In the genomic region with DNA sequence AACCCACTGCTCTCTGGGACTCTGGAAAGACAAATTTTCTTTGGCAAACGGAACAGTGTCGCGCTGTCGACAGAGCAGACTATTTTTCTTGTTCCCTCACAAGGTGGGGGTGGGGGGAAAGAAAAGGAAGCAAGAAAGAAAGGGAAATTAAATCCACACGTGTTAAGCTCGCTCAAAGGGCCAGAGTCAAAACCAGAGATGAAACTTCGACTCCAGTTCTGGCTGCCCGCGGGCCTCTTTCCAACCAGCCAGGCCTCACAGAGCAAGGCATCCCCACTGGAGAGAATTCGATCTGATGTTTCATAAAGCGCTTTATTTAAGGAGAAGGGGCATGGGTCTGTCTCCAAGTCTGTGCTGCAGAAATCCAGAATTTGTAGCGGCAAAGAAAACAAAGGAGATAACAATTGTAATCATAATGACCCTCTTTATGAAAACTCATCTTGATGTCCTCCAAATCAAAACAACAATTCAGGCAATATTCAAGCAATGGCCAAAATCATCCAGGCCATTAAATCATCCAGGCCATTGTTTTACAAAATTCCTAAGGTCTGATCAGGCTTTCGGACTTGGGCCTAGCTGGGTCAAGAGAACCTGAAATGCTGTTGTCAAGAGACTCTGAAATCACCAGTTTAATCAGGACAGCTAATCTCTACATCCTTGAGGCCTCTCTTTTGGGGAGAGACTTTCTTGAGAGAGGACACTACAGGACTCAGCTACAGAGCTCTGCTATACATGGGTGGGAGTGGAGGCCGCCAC, we compare ENCODE assay signal across 17 cellular contexts. TPM values are rescaled to one million over a fixed set of nuclear protein-coding genes. Genes with fewer than 3 reads are reported as not detected.
"Had no signal": no experiment of that assay in that cellular context is flagged by ENCODE, and none has a peak within 500 bp of the region (broad histone marks: within the 10 kb centered on the region; RNA-seq: fewer than 3 reads in every experiment).

No MANE protein-coding gene starts in this region.

- H3K4me3 Mint-ChIP-seq: activated CD8-positive, alpha-beta memory T cell treated with anti-CD3 and anti-CD28 coated beads, Interleukin-2, amount 10 ng/mL, durations not matched to agents 7 days and 5 days; activated naive CD4-positive, alpha-beta T cell treated with anti-CD3 and anti-CD28 coated beads, Interleukin-2, amount 50 U/mL, for 24 hours; activated T-cell treated with anti-CD3 and anti-CD28 coated beads, Interleukin-2, amount 50 U/mL, for 24 hours; endodermal cell; T-helper 17 cell had no signal

- H3K9ac ChIP-seq: parathyroid adenoma had no signal

- H3K4me1 ChIP-seq: parathyroid adenoma had no signal

- H3K9me3 ChIP-seq: tibial nerve had no signal

- H3K27ac ChIP-seq: brain microvascular endothelial cell, parathyroid adenoma, tibial nerve had no signal

- ATAC-seq: activated CD8-positive, alpha-beta memory T cell treated with anti-CD3 and anti-CD28 coated beads, Interleukin-2, amount 10 ng/mL, durations not matched to agents 7 days and 5 days; naive thymus-derived CD4-positive, alpha-beta T cell; T-helper 17 cell had no signal

- H3K4me3 ChIP-seq: lung, tibial nerve had no signal

- H3K9me3 Mint-ChIP-seq: activated naive CD4-positive, alpha-beta T cell treated with anti-CD3 and anti-CD28 coated beads, Interleukin-2, amount 50 U/mL, for 24 hours; activated T-cell treated with anti-CD3 and anti-CD28 coated beads, Interleukin-2, amount 50 U/mL, for 24 hours; endodermal cell had no signal

- H3K27ac Mint-ChIP-seq: activated naive CD4-positive, alpha-beta T cell treated with anti-CD3 and anti-CD28 coated beads, Interleukin-2, amount 50 U/mL, for 24 hours; activated T-cell treated with anti-CD3 and anti-CD28 coated beads, Interleukin-2, amount 50 U/mL, for 24 hours; endodermal cell; T-helper 17 cell had no signal

- DNase-seq: activated CD8-positive, alpha-beta memory T cell treated with anti-CD3 and anti-CD28 coated beads, Interleukin-2, amount 10 ng/mL, durations not matched to agents 7 days and 5 days; activated effector memory CD4-positive, alpha-beta T cell treated with Interleukin-2 at 50 U/mL for 16 hours; activated T-cell treated with anti-CD3 and anti-CD28 coated beads, Interleukin-2, amount 50 U/mL, for 24 hours; amniotic stem cell; brain microvascular endothelial cell; hypothalamus; naive thymus-derived CD4-positive, alpha-beta T cell; small intestine; T-helper 17 cell had no signal

- H3K36me3 Mint-ChIP-seq: activated naive CD4-positive, alpha-beta T cell treated with anti-CD3 and anti-CD28 coated beads, Interleukin-2, amount 50 U/mL, for 24 hours had no signal

- H3K4me1 Mint-ChIP-seq: activated CD8-positive, alpha-beta memory T cell treated with anti-CD3 and anti-CD28 coated beads, Interleukin-2, amount 10 ng/mL, durations not matched to agents 7 days and 5 days had no signal

- H3K79me2 ChIP-seq: parathyroid adenoma had no signal

- H3K36me3 ChIP-seq: brain microvascular endothelial cell, tibial nerve had no signal

- H2AFZ ChIP-seq: parathyroid adenoma had no signal

RNA-seq across cellular contexts. Expression of gene TBX5, which starts 5.3 kb away (rescaled TPM):
- total RNA-seq: activated CD8-positive, alpha-beta memory T cell treated with anti-CD3 and anti-CD28 coated beads, Interleukin-2, amount 10 ng/mL, durations not matched to agents 7 days and 5 days; cerebellum; dermis microvascular lymphatic vessel endothelial cell; endodermal cell; mononuclear cell; naive thymus-derived CD4-positive, alpha-beta T cell; T-helper 17 cell; tibial nerve had no signal
- polyA plus RNA-seq: naive thymus-derived CD4-positive, alpha-beta T cell; small intestine had no signal
